In the genomic region with DNA sequence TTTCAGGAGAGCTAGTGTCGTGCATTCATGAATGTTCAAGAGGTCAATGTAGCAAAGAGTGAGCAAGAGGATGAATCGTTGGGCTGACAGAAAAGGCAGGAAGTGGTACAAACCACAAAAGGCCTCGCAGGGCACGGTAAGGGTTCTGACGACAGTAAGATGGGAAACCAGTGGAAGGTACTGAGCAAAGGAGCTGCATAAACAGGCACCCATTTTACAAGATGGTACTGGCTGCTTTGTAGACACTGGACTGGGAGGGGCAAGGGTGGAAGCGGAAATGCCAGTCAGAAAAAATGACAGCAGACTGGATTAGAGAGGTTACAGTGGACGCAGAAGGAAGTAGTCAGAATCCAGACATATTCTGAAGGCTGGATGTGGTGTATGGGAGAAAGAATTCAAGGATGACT, we compare ENCODE assay signal across 8 cellular contexts.
DNase-seq lines count a peak whose midpoint lies in the region; ATAC-seq lines count a peak whose summit lies in the region.

No MANE protein-coding gene starts in this region.

- ATAC-seq in GM19025 (IDR thresholded peaks at IDR 0.05; ENCODE audit: low read depth, unreplicated experiment), result peak; percentile 97
- peak; percentile 91 for ATAC-seq in HG03159 (IDR thresholded peaks at IDR 0.05; ENCODE audit: unreplicated experiment)

- DNase-seq in AG08395 (ENCODE audit: low spot score) (peak; percentile 80), SHP77 (lab: John Stamatoyannopoulos, UW) (peak; percentile 30 to 63), lung microvascular endothelial cell (ENCODE audit: low read depth in 2 of 2) (peak; percentile 43 to 95), stromal cell of bone marrow (ENCODE audit: low read depth) (peak; percentile 80), NCI-H2171 treated with DMSO at 0.1 percent for 48 hours (lab: John Stamatoyannopoulos, UW) (no peak)
- DNase-seq in activated effector memory CD4-positive, alpha-beta T cell treated with Interleukin-2 at 50 U/mL for 16 hours, result peak; percentile 41
